ENCODE assay signal across 1 cellular context in the genomic region with DNA sequence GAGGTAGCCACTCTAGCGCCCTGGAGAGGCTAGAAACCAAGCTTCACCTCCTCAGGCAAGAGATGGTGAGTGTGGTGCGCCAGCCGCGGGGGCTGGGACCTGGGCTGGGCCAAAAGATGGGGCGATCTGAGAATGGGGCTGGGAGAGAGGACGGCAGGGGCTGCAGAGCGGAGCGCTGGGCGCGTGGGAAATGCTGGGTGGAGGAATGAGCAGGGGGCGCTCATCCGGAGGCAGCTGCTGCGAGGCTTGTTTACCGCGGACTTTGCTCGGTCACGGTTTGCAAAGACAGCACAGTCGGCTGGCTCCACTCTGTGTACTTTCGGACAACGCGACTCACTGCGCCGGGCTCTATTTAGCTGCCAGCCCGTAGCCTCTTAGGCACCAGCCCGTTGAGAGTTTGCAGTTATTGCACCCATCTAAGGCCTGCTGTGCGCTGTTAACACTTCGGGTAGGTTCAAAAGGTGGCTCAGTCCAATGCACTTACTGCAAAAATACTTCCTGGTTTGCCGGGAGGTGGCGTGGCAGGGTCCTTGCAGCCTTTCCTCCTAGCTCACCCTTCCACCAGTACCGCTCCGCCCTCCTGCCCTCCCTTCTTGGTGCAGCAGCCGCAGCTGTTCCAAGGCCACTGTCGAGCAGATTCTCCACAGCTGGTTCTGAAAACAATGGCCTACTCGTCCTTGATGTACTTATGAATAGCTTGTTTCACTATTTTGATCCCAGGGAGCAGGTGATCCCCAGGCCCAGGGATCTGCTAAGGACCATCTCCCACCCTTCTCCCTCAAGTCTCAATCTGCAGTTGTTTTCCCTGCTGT.
TF ChIP-seq lines count a peak whose summit lies in the region.

No MANE protein-coding gene starts in this region.

TF ChIP-seq in HepG2, 621 proteins besides CTCF, POLR2A, EP300 and RAD21 (continued from another document and continues in another):
- TF ChIP-seq, protein P1, sequence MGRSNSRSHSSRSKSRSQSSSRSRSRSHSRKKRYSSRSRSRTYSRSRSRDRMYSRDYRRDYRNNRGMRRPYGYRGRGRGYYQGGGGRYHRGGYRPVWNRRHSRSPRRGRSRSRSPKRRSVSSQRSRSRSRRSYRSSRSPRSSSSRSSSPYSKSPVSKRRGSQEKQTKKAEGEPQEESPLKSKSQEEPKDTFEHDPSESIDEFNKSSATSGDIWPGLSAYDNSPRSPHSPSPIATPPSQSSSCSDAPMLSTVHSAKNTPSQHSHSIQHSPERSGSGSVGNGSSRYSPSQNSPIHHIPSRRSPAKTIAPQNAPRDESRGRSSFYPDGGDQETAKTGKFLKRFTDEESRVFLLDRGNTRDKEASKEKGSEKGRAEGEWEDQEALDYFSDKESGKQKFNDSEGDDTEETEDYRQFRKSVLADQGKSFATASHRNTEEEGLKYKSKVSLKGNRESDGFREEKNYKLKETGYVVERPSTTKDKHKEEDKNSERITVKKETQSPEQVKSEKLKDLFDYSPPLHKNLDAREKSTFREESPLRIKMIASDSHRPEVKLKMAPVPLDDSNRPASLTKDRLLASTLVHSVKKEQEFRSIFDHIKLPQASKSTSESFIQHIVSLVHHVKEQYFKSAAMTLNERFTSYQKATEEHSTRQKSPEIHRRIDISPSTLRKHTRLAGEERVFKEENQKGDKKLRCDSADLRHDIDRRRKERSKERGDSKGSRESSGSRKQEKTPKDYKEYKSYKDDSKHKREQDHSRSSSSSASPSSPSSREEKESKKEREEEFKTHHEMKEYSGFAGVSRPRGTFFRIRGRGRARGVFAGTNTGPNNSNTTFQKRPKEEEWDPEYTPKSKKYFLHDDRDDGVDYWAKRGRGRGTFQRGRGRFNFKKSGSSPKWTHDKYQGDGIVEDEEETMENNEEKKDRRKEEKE (IDR thresholded peaks at IDR 0.05): no peak
- 0 out of 2 replicates have a peak, but pooled peaks have one; percentile 48 for TF ChIP-seq ZNF607 (CRISPR knock-in tag; IDR thresholded peaks at IDR 0.05; ENCODE audit: borderline replicate concordance)
- TF ChIP-seq MTF2 (CRISPR knock-in tag; IDR thresholded peaks at IDR 0.05; ENCODE audit: borderline replicate concordance): peak; percentile 59; the same call in 1 of the 2 replicates
- TF ChIP-seq ZMAT3 (CRISPR knock-in tag; conservative IDR thresholded peaks at IDR 0.05): peak; percentile 64; the same call in 1 of the 2 replicates
- TF ChIP-seq HOXA5 (CRISPR knock-in tag; IDR thresholded peaks at IDR 0.05): peak; percentile 59; the same call in 1 of the 2 replicates
- TF ChIP-seq AKAP8 (CRISPR knock-in tag; IDR thresholded peaks at IDR 0.05): peak; percentile 47; the same call in 1 of the 2 replicates
- TF ChIP-seq, protein P2, sequence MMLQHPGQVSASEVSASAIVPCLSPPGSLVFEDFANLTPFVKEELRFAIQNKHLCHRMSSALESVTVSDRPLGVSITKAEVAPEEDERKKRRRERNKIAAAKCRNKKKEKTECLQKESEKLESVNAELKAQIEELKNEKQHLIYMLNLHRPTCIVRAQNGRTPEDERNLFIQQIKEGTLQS (CRISPR knock-in tag; IDR thresholded peaks at IDR 0.05): 0 out of 2 replicates have a peak, but pooled peaks have one; percentile 8
- peak; percentile 83 for TF ChIP-seq RXRB (CRISPR knock-in tag; IDR thresholded peaks at IDR 0.05; ENCODE audit: borderline replicate concordance)
- peak; percentile 83; the same call in 1 of the 2 replicates for TF ChIP-seq KDM5B (CRISPR knock-in tag; IDR thresholded peaks at IDR 0.05; ENCODE audit: borderline replicate concordance)
- TF ChIP-seq SAP130 (CRISPR knock-in tag; IDR thresholded peaks at IDR 0.05; ENCODE audit: low read depth): peak; percentile 80
- TF ChIP-seq, protein P3, sequence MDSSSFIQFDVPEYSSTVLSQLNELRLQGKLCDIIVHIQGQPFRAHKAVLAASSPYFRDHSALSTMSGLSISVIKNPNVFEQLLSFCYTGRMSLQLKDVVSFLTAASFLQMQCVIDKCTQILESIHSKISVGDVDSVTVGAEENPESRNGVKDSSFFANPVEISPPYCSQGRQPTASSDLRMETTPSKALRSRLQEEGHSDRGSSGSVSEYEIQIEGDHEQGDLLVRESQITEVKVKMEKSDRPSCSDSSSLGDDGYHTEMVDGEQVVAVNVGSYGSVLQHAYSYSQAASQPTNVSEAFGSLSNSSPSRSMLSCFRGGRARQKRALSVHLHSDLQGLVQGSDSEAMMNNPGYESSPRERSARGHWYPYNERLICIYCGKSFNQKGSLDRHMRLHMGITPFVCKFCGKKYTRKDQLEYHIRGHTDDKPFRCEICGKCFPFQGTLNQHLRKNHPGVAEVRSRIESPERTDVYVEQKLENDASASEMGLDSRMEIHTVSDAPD (CRISPR knock-in tag; IDR thresholded peaks at IDR 0.05): no peak
- TF ChIP-seq ZSCAN31 (CRISPR knock-in tag; IDR thresholded peaks at IDR 0.05; ENCODE audit: low read depth): 0 out of 2 replicates have a peak, but pooled peaks have one; percentile 61
- no peak for TF ChIP-seq CREB1 (IDR thresholded peaks at IDR 0.05)
- peak; percentile 36; the same call in 1 of the 2 replicates for TF ChIP-seq CREB1 (CRISPR knock-in tag; IDR thresholded peaks at IDR 0.05)
- peak; percentile 63; the same call in 1 of the 2 replicates for TF ChIP-seq ZNF264 (CRISPR knock-in tag; IDR thresholded peaks at IDR 0.05)
- TF ChIP-seq, protein P4, sequence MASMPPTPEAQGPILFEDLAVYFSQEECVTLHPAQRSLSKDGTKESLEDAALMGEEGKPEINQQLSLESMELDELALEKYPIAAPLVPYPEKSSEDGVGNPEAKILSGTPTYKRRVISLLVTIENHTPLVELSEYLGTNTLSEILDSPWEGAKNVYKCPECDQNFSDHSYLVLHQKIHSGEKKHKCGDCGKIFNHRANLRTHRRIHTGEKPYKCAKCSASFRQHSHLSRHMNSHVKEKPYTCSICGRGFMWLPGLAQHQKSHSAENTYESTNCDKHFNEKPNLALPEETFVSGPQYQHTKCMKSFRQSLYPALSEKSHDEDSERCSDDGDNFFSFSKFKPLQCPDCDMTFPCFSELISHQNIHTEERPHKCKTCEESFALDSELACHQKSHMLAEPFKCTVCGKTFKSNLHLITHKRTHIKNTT (CRISPR knock-in tag; IDR thresholded peaks at IDR 0.05): no peak
- TF ChIP-seq PHB2 (IDR thresholded peaks at IDR 0.05; ENCODE audit: partially characterized antibody): no peak
- TF ChIP-seq KDM6A (CRISPR knock-in tag; IDR thresholded peaks at IDR 0.05; ENCODE audit: low read depth): peak; percentile 15; the same call in 1 of the 2 replicates
- no peak for TF ChIP-seq ZNF282 (IDR thresholded peaks at IDR 0.05; ENCODE audit: partially characterized antibody)
- TF ChIP-seq, protein P5, sequence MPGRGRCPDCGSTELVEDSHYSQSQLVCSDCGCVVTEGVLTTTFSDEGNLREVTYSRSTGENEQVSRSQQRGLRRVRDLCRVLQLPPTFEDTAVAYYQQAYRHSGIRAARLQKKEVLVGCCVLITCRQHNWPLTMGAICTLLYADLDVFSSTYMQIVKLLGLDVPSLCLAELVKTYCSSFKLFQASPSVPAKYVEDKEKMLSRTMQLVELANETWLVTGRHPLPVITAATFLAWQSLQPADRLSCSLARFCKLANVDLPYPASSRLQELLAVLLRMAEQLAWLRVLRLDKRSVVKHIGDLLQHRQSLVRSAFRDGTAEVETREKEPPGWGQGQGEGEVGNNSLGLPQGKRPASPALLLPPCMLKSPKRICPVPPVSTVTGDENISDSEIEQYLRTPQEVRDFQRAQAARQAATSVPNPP (CRISPR knock-in tag; IDR thresholded peaks at IDR 0.05): peak; percentile 75
- TF ChIP-seq, protein P6, sequence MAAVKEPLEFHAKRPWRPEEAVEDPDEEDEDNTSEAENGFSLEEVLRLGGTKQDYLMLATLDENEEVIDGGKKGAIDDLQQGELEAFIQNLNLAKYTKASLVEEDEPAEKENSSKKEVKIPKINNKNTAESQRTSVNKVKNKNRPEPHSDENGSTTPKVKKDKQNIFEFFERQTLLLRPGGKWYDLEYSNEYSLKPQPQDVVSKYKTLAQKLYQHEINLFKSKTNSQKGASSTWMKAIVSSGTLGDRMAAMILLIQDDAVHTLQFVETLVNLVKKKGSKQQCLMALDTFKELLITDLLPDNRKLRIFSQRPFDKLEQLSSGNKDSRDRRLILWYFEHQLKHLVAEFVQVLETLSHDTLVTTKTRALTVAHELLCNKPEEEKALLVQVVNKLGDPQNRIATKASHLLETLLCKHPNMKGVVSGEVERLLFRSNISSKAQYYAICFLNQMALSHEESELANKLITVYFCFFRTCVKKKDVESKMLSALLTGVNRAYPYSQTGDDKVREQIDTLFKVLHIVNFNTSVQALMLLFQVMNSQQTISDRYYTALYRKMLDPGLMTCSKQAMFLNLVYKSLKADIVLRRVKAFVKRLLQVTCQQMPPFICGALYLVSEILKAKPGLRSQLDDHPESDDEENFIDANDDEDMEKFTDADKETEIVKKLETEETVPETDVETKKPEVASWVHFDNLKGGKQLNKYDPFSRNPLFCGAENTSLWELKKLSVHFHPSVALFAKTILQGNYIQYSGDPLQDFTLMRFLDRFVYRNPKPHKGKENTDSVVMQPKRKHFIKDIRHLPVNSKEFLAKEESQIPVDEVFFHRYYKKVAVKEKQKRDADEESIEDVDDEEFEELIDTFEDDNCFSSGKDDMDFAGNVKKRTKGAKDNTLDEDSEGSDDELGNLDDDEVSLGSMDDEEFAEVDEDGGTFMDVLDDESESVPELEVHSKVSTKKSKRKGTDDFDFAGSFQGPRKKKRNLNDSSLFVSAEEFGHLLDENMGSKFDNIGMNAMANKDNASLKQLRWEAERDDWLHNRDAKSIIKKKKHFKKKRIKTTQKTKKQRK (IDR thresholded peaks at IDR 0.05; ENCODE audit: low read length): no peak
- 0 out of 2 replicates have a peak, but pooled peaks have one; percentile 75 for TF ChIP-seq PAX8 (CRISPR knock-in tag; IDR thresholded peaks at IDR 0.05; ENCODE audit: borderline replicate concordance)
- peak; percentile 65; the same call in 1 of the 2 replicates for TF ChIP-seq ZNF12 (CRISPR knock-in tag; IDR thresholded peaks at IDR 0.05)
- TF ChIP-seq ZNF737 (CRISPR knock-in tag; IDR thresholded peaks at IDR 0.05; ENCODE audit: borderline replicate concordance): no peak
- TF ChIP-seq, protein P7, sequence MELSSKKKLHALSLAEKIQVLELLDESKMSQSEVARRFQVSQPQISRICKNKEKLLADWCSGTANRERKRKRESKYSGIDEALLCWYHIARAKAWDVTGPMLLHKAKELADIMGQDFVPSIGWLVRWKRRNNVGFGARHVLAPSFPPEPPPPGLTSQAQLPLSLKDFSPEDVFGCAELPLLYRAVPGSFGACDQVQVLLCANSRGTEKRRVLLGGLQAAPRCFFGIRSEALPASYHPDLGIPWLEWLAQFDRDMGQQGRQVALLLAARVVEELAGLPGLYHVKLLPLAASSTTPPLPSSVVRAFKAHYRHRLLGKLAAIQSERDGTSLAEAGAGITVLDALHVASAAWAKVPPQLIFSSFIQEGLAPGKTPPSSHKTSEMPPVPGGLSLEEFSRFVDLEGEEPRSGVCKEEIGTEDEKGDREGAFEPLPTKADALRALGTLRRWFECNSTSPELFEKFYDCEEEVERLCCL (CRISPR knock-in tag; IDR thresholded peaks at IDR 0.05; ENCODE audit: borderline replicate concordance): no peak
- no peak for TF ChIP-seq ZNF20 (CRISPR knock-in tag; IDR thresholded peaks at IDR 0.05)
- TF ChIP-seq HNRNPLL (IDR thresholded peaks at IDR 0.05; ENCODE audit: low read depth, low read length, poor library complexity, severe bottlenecking): peak; percentile 81
- peak; percentile 93 for TF ChIP-seq BHLHE40 (IDR thresholded peaks at IDR 0.05; ENCODE audit: low read length)
- TF ChIP-seq ZNF329 (CRISPR knock-in tag; IDR thresholded peaks at IDR 0.05; ENCODE audit: low read depth): no peak
- TF ChIP-seq ZNF775 (CRISPR knock-in tag; IDR thresholded peaks at IDR 0.05; ENCODE audit: borderline replicate concordance): 0 out of 2 replicates have a peak, but pooled peaks have one; percentile 26
- TF ChIP-seq, protein P8, sequence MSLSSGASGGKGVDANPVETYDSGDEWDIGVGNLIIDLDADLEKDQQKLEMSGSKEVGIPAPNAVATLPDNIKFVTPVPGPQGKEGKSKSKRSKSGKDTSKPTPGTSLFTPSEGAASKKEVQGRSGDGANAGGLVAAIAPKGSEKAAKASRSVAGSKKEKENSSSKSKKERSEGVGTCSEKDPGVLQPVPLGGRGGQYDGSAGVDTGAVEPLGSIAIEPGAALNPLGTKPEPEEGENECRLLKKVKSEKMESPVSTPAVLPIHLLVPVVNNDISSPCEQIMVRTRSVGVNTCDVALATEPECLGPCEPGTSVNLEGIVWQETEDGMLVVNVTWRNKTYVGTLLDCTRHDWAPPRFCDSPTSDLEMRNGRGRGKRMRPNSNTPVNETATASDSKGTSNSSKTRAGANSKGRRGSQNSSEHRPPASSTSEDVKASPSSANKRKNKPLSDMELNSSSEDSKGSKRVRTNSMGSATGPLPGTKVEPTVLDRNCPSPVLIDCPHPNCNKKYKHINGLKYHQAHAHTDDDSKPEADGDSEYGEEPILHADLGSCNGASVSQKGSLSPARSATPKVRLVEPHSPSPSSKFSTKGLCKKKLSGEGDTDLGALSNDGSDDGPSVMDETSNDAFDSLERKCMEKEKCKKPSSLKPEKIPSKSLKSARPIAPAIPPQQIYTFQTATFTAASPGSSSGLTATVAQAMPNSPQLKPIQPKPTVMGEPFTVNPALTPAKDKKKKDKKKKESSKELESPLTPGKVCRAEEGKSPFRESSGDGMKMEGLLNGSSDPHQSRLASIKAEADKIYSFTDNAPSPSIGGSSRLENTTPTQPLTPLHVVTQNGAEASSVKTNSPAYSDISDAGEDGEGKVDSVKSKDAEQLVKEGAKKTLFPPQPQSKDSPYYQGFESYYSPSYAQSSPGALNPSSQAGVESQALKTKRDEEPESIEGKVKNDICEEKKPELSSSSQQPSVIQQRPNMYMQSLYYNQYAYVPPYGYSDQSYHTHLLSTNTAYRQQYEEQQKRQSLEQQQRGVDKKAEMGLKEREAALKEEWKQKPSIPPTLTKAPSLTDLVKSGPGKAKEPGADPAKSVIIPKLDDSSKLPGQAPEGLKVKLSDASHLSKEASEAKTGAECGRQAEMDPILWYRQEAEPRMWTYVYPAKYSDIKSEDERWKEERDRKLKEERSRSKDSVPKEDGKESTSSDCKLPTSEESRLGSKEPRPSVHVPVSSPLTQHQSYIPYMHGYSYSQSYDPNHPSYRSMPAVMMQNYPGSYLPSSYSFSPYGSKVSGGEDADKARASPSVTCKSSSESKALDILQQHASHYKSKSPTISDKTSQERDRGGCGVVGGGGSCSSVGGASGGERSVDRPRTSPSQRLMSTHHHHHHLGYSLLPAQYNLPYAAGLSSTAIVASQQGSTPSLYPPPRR (CRISPR knock-in tag; IDR thresholded peaks at IDR 0.05; ENCODE audit: borderline replicate concordance): peak; percentile 84
- 0 out of 2 replicates have a peak, but pooled peaks have one; percentile 45 for TF ChIP-seq ZNF136 (CRISPR knock-in tag; IDR thresholded peaks at IDR 0.05; ENCODE audit: low read depth)
- TF ChIP-seq, protein P9, sequence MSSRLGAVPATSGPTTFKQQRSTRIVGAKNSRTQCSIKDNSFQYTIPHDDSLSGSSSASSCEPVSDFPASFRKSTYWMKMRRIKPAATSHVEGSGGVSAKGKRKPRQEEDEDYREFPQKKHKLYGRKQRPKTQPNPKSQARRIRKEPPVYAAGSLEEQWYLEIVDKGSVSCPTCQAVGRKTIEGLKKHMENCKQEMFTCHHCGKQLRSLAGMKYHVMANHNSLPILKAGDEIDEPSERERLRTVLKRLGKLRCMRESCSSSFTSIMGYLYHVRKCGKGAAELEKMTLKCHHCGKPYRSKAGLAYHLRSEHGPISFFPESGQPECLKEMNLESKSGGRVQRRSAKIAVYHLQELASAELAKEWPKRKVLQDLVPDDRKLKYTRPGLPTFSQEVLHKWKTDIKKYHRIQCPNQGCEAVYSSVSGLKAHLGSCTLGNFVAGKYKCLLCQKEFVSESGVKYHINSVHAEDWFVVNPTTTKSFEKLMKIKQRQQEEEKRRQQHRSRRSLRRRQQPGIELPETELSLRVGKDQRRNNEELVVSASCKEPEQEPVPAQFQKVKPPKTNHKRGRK (CRISPR knock-in tag; IDR thresholded peaks at IDR 0.05): no peak
- peak in 1 of 2 experiments; percentile 10; a peak in 1 of 4 replicates for TF ChIP-seq KLF16 (CRISPR knock-in tag; IDR thresholded peaks at IDR 0.05)
